In genomic region chr20:44724423-44725091, GRCh38 we compare ENCODE assay signal across 31 cellular contexts. TPM values are rescaled to one million over a fixed set of nuclear protein-coding genes. Genes with fewer than 3 reads are reported as not detected.
"Had no signal": no experiment of that assay in that cellular context is flagged by ENCODE, and none has a peak within 500 bp of the region (broad histone marks: within the 10 kb centered on the region; RNA-seq: fewer than 3 reads in every experiment).

No MANE protein-coding gene starts in this region.

- H3K27me3 Mint-ChIP-seq: activated naive CD8-positive, alpha-beta T cell treated with anti-CD3 and anti-CD28 coated beads for 36 hours; stimulated activated naive CD8-positive, alpha-beta T cell treated with anti-CD3 and anti-CD28 coated beads, Interleukin-15, Interleukin-2, amounts not matched to agents 100 ng/mL and 50 ng/mL, for 24 hours had no signal

- H3K27ac ChIP-seq: adrenal gland, body of pancreas, colonic mucosa, heart left ventricle, prostate gland, sigmoid colon had no signal

- H3K4me3 Mint-ChIP-seq: activated naive CD8-positive, alpha-beta T cell treated with anti-CD3 and anti-CD28 coated beads for 36 hours; effector memory CD8-positive, alpha-beta T cell; mesothelial cell of epicardium; naive B cell; nephron progenitor cell; stimulated activated effector memory CD8-positive, alpha-beta T cell treated with anti-CD3 and anti-CD28 coated beads, Interleukin-12 subunit alpha, Interleukin-12 subunit beta, amount 100 ng/mL, for 72 hours; stimulated activated naive CD8-positive, alpha-beta T cell treated with anti-CD3 and anti-CD28 coated beads, Interleukin-15, Interleukin-2, amounts not matched to agents 100 ng/mL and 50 ng/mL, for 24 hours; type B pancreatic cell had no signal

- H3K36me3 Mint-ChIP-seq: activated naive CD8-positive, alpha-beta T cell treated with anti-CD3 and anti-CD28 coated beads for 36 hours; mesothelial cell of epicardium; naive B cell; stimulated activated effector memory CD8-positive, alpha-beta T cell treated with anti-CD3 and anti-CD28 coated beads, Interleukin-12 subunit alpha, Interleukin-12 subunit beta, amount 100 ng/mL, for 72 hours; type B pancreatic cell had no signal

- H3K4me1 Mint-ChIP-seq: stimulated activated effector memory CD8-positive, alpha-beta T cell treated with anti-CD3 and anti-CD28 coated beads, Interleukin-12 subunit alpha, Interleukin-12 subunit beta, amount 100 ng/mL, for 72 hours had no signal

- H3K4me1 ChIP-seq: colonic mucosa had no signal

- H3K9me3 ChIP-seq: adrenal gland, body of pancreas, colonic mucosa, heart left ventricle, ovary, prostate gland, thoracic aorta had no signal

- H3K27ac Mint-ChIP-seq: activated naive CD8-positive, alpha-beta T cell treated with anti-CD3 and anti-CD28 coated beads for 36 hours; effector memory CD8-positive, alpha-beta T cell; mesothelial cell of epicardium; naive B cell; nephron progenitor cell; stimulated activated effector memory CD8-positive, alpha-beta T cell treated with anti-CD3 and anti-CD28 coated beads, Interleukin-12 subunit alpha, Interleukin-12 subunit beta, amount 100 ng/mL, for 72 hours; stimulated activated naive CD8-positive, alpha-beta T cell treated with anti-CD3 and anti-CD28 coated beads, Interleukin-15, Interleukin-2, amounts not matched to agents 100 ng/mL and 50 ng/mL, for 24 hours; type B pancreatic cell had no signal

- ATAC-seq: activated CD4-positive, CD25-positive, alpha-beta regulatory T cell treated with anti-CD3 and anti-CD28 coated beads, Interleukin-2, amount 50 U/mL, for 24 hours; body of pancreas; effector memory CD8-positive, alpha-beta T cell; heart left ventricle; left cardiac atrium; stimulated activated effector memory CD8-positive, alpha-beta T cell treated with anti-CD3 and anti-CD28 coated beads, Interleukin-12 subunit alpha, Interleukin-12 subunit beta, amount 100 ng/mL, for 72 hours had no signal

- H3K36me3 ChIP-seq: adrenal gland, colonic mucosa, heart left ventricle, ovary, prostate gland, sigmoid colon had no signal

- DNase-seq: activated CD4-positive, alpha-beta T cell treated with anti-CD3 and anti-CD28 coated beads for 48 hours; activated CD4-positive, alpha-beta T cell treated with anti-CD3 and anti-CD28 coated beads, Interleukin-2, amount 50 U/mL, for 48 hours; activated CD8-positive, alpha-beta memory T cell treated with anti-CD3 and anti-CD28 coated beads for 24 hours; activated effector memory CD4-positive, alpha-beta T cell treated with Interleukin-2 at 50 U/mL for 16 hours; activated naive CD4-positive, alpha-beta T cell treated with Interleukin-2 at 50 U/mL for 16 hours; activated naive CD8-positive, alpha-beta T cell treated with anti-CD3 and anti-CD28 coated beads for 36 hours; adrenal gland; body of pancreas; cerebellar nuclear complex; colonic mucosa; dorsolateral prefrontal cortex; effector memory CD8-positive, alpha-beta T cell; erythroblast; islet precursor cell; left cardiac atrium; naive B cell; nephron progenitor cell; retina; sigmoid colon; small intestine; stimulated activated CD4-positive, alpha-beta T cell treated with anti-CD3 and anti-CD28 coated beads, Interleukin-4, amount 100 ng/mL, for 24 hours; T-helper 1 cell had no signal

- FAIRE-seq: small intestine had no signal

- H3K27me3 ChIP-seq: adrenal gland, body of pancreas, colonic mucosa, dorsolateral prefrontal cortex, heart left ventricle, ovary, sigmoid colon had no signal

- H3K9me3 Mint-ChIP-seq: activated naive CD8-positive, alpha-beta T cell treated with anti-CD3 and anti-CD28 coated beads for 36 hours; effector memory CD8-positive, alpha-beta T cell; mesothelial cell of epicardium; naive B cell; nephron progenitor cell; stimulated activated effector memory CD8-positive, alpha-beta T cell treated with anti-CD3 and anti-CD28 coated beads, Interleukin-12 subunit alpha, Interleukin-12 subunit beta, amount 100 ng/mL, for 72 hours; stimulated activated naive CD8-positive, alpha-beta T cell treated with anti-CD3 and anti-CD28 coated beads, Interleukin-15, Interleukin-2, amounts not matched to agents 100 ng/mL and 50 ng/mL, for 24 hours; type B pancreatic cell had no signal

- H3K4me3 ChIP-seq: adrenal gland, body of pancreas, colonic mucosa, dorsolateral prefrontal cortex, heart left ventricle, ovary, prostate gland, sigmoid colon, thoracic aorta had no signal

RNA-seq across cellular contexts. Expression of gene CCN5, which starts 9.4 kb away (rescaled TPM):
- total RNA-seq: activated naive CD8-positive, alpha-beta T cell treated with anti-CD3 and anti-CD28 coated beads for 36 hours; mesothelial cell of epicardium had no signal
